Comparison of ENCODE assay signal across 1 cellular context in the genomic region with DNA sequence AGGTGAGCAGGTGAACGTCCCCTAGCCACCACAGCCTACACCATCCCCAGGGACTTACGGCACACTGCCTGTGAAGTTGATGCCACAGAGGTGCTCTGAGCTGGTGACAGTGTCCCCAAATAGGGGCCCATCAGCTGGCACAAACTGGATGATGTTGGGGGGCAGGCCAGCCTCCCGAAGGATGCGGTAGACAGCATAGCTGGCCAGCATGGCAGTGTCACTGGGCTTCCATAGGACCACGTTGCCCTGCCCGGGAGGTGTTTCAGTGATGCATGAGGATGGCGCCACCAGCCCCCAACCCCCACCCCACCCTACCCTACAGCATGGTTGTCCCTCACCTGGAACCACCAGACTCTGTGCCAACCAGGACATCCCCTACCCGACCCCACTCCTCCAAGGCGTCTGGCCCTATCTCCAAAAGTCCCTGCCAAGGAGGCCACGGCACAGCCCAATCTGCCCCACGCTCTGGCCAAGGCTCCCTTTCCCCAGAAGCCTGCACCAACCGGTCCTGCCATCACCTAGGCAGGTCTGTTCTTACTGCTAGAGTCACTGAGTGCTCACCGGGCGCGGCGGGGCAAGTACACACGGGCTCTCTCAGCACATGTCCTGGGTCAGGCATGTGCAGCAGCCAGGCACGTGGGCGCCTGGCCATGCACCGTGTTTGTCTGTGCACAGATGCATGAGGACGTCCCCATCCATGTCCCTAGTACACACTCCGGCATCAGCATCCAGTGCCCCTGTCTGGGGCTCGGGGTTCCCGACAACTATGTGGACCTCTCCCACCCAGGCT.
TF ChIP-seq lines count a peak whose summit lies in the region.

No MANE protein-coding gene starts in this region.

TF ChIP-seq in HepG2, 621 proteins besides CTCF, POLR2A, EP300 and RAD21:
- no peak for TF ChIP-seq ZMYM2 (CRISPR knock-in tag; IDR thresholded peaks at IDR 0.05)
- TF ChIP-seq AGO2 (optimal IDR thresholded peaks at IDR 0.05; ENCODE audit: low read depth, low read length): peak; percentile 80
- TF ChIP-seq RBFOX2 (IDR thresholded peaks at IDR 0.05; ENCODE audit: low read depth, low read length): 0 out of 2 replicates have a peak, but pooled peaks have one; percentile 41
